In the genomic region with DNA sequence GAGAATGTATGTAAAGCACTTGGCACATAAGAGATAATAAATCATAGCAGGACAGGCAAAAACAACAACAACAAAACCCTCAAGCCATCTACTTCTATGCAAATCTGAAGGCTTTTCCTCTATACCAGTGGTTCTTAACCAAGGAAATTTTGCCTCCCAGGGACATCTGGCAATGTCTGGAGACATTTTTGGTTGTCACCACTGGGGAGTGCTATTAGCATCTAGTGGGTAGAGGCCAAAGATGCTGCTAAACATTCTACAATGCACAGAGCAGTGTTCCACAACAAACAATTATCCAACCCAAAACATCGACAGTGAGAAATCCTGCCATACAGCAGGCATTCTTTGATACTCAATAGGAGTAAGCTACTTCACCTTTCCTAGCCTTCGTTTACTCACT, we compare ENCODE assay signal across 1 cellular context.
TF ChIP-seq lines count a peak whose summit lies in the region.

No MANE protein-coding gene starts in this region.

TF ChIP-seq in A549, 52 proteins besides CTCF, POLR2A, EP300 and RAD21 (continued from another document):
- TF ChIP-seq, protein P1, sequence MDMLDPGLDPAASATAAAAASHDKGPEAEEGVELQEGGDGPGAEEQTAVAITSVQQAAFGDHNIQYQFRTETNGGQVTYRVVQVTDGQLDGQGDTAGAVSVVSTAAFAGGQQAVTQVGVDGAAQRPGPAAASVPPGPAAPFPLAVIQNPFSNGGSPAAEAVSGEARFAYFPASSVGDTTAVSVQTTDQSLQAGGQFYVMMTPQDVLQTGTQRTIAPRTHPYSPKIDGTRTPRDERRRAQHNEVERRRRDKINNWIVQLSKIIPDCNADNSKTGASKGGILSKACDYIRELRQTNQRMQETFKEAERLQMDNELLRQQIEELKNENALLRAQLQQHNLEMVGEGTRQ (IDR thresholded peaks at IDR 0.05): no peak
